In the genomic region with DNA sequence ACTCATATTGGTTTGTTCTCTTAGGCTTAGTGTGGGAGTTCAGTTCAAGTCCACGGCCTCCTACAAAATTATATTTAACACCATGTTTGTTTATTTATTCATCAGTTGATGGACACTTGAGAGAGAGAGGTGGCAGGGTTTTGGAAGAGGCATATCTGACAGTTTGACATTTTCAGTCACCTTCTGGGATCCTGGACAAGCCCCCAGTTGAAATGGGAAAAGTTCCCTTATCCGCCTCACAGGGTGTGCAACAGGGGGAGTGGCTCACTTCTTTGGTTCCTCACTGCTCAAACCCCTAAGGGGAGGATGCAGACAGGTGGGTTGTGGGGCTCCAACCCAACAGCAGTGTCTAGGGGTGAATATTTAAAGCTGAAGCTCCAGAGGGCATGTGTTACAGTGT, we compare ENCODE assay signal across 24 cellular contexts. TPM values are rescaled to one million over a fixed set of nuclear protein-coding genes. Genes with fewer than 3 reads are reported as not detected.
"Had no signal": no experiment of that assay in that cellular context is flagged by ENCODE, and none has a peak within 500 bp of the region (broad histone marks: within the 10 kb centered on the region; RNA-seq: fewer than 3 reads in every experiment).

No MANE protein-coding gene starts in this region.

- H3K27ac ChIP-seq: SJSA1, SK-N-MC had no signal

- H3K27me3 ChIP-seq: MG63, SJSA1 had no signal

- FAIRE-seq: HepG2, RCC 7860 had no signal

- H3K4me1 ChIP-seq: SJSA1 had no signal

- H3K4me3 ChIP-seq: MG63, SJSA1, SK-N-MC had no signal

- H3K36me3 ChIP-seq: MG63, SJSA1 had no signal

- DNase-seq: IMR-90, Karpas-422, KG1, MG63, NCI-H1092, NCI-H1105 treated with DMSO at 0.1 percent for 48 hours, NCI-H1417 treated with DMSO at 0.1 percent for 48 hours, NCI-H146, NCI-H1694 treated with DMSO at 0.1 percent for 48 hours, NCI-H1930, NCI-H2081, NCI-H2107, NCI-H2227 treated with DMSO at 0.1 percent for 48 hours, NCI-H524, NCI-H526 treated with DMSO at 0.1 percent for 48 hours, NCI-H748 treated with DMSO at 0.1 percent for 48 hours, Right ventricle myocardium superior, RPMI8226, SIG-M5 had no signal

RNA-seq across cellular contexts. Expression of a gene that starts 52.3 kb away (rescaled TPM):
- total RNA-seq: HepG2, HT1080, Right ventricle myocardium superior had no signal
- polyA plus RNA-seq: HepG2 had no signal
